ENCODE assay signal across 8 cellular contexts in the genomic region with DNA sequence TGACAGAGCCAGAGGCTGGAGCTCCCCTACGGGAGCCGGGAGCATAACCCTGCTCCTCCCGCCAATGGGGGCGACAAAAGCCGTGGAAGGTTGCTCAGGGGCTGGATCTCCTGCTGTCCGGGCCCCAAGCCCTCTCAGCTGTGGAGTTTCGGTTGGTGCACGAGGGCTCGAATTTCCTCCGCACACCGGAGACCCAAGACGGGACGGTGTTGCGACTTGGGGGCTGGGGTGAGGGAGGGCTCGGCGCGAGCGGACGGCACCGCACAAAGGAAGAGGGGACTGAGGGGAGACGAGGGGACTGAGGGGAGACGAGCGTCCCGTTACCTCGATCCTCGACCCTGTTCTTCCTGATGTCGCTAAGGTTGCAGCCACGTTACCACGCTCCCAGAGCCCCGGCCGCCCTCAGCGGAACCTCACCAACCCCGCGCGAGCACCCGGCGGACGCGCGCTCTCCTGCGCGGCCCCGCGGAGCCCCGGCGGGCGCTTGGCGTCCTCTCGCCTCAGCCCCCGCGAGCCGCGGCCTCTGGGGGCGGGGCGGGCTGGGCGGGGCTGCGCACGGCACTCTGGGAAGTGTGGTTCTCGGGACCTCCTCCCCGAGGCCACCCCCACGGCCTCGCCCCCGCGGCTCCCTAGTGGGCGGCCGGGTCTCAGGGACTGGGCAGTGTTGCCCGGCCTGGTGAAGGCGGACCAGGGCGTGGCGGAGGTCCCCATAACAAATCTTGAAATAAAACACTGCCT. TPM values are rescaled to one million over a fixed set of nuclear protein-coding genes. Genes with fewer than 3 reads are reported as not detected.
DNase-seq lines count a peak whose midpoint lies in the region; ATAC-seq and TF ChIP-seq lines count a peak whose summit lies in the region.

A gene (minus strand): TSS at position 525 of the 738 bp plus-strand sequence. CDS start 25,079 bp downstream, outside the sequence.

- POLR2A ChIA-PET in A673 (lab: Charles Lee; ENCODE audit: low non-redundant PET), result no interaction called here

- peak within 1 kb of the TSS; percentile 92 for H3K27ac ChIP-seq in A673 (ENCODE audit: low read depth, low read length, poor library complexity, severe bottlenecking)
- peak within 1 kb of the TSS; percentile 66 for H3K27ac ChIP-seq in mammary epithelial cell (ENCODE audit: insufficient read depth, low read depth, low read length)
- peak within 1 kb of the TSS; percentile 92 to 98 (median 97) for H3K27ac ChIP-seq in spleen

- no peak for TF ChIP-seq CTCF in A673 (conservative IDR thresholded peaks at IDR 0.05; ENCODE audit: low read depth, low read length)
- TF ChIP-seq CTCF in WI38 (IDR thresholded peaks at IDR 0.05; ENCODE audit: low read depth, low read length), result no peak
- TF ChIP-seq CTCF in mammary epithelial cell (conservative IDR thresholded peaks at IDR 0.05 in 1 of 2, IDR thresholded peaks at IDR 0.05 in 1 of 2; ENCODE audit: extremely low read depth in 1 of 2, insufficient read depth in 1 of 2, low read depth in 1 of 2, low read length in 2 of 2), result peak in 1 of 2 donors; percentile 11
- peak in 2 of 11 experiments; percentile 4 to 30 for TF ChIP-seq CTCF in spleen (IDR thresholded peaks at IDR 0.05 in 8 of 11, conservative IDR thresholded peaks at IDR 0.05 in 3 of 11)

- no peaks in the 10 kb centered on the region for H3K27me3 ChIP-seq in A673 (replicated peaks; ENCODE audit: insufficient read depth, low read depth, low read length, poor library complexity)
- H3K27me3 ChIP-seq in mammary epithelial cell (ENCODE audit: insufficient read depth, low read length), result no peaks in the 10 kb centered on the region
- no peaks in the 10 kb centered on the region for H3K27me3 ChIP-seq in spleen (replicated peaks in 1 of 7)

- H3K79me2 ChIP-seq in mammary epithelial cell (ENCODE audit: insufficient read depth, low read length), result peaks cover 32% of the 10 kb centered on the region

- no peaks in the 10 kb centered on the region for H3K4me1 ChIP-seq in A673 (ENCODE audit: insufficient read depth, low read length, poor library complexity, severe bottlenecking)
- peaks cover 5% of the 10 kb centered on the region for H3K4me1 ChIP-seq in mammary epithelial cell (ENCODE audit: insufficient read depth, low read length)
- H3K4me1 ChIP-seq in spleen, result peaks cover 7 to 50% (median 23%) of the 10 kb centered on the region in 6 donors

- peak; percentile 84 for DNase-seq in A673 (ENCODE audit: low spot score)
- peak; percentile 15 for DNase-seq in NCI-H2107 treated with DMSO at 0.1 percent for 48 hours (lab: John Stamatoyannopoulos, UW; ENCODE audit: unreplicated experiment)
- peak; percentile 87 for DNase-seq in mammary epithelial cell
- peak; percentile 97 for DNase-seq in iPS-NIHi7 (ENCODE audit: extremely low spot score)
- peak; percentile 97 for DNase-seq in spleen

- BruUV-seq in A673 (replicated peaks; lab: Mats Ljungman, UMichigan) (no TSS peak), mammary epithelial cell (replicated peaks; lab: Mats Ljungman, UMichigan) (TSS peak; percentile 24)

- H2AFZ ChIP-seq in mammary epithelial cell (ENCODE audit: low read depth, low read length), result peak within 1 kb of the TSS; percentile 100

- dilution Hi-C loops in mammary epithelial cell (cut with HindIII; ENCODE audit: low sequenced_read_pairs), result no loop called here

- ATAC-seq in GM18520 (IDR thresholded peaks at IDR 0.05; ENCODE audit: unreplicated experiment), result peak; percentile 92
- ATAC-seq in HG03060 (IDR thresholded peaks at IDR 0.05; ENCODE audit: low read depth, unreplicated experiment), result peak; percentile 60

- CTCF ChIA-PET in A673 (lab: Charles Lee), result no interaction called here
- CTCF ChIA-PET in mammary epithelial cell (lab: Charles Lee; ENCODE audit: low non-redundant PET), result interaction anchor here (0.6 kb wide), 1 partner anchor 715 kb away, joined by 7 read pairs; no protein-coding TSS in a partner anchor

- H3K9me3 ChIP-seq in A673 (ENCODE audit: low read depth, low read length, poor library complexity, severe bottlenecking) (no peaks in the 10 kb centered on the region), mammary epithelial cell (replicated peaks; ENCODE audit: insufficient read depth, low read length) (no peaks in the 10 kb centered on the region), spleen (no peaks in the 10 kb centered on the region)

- WGBS in mammary epithelial cell (ENCODE audit: low coverage, missing lambda C conversion rate), result 0% methylated on average over 4 of the region's 70 CpGs
- WGBS in spleen, 5 donors, result 0 to 1% (median 0%) methylated on average over 14 to 70 of the region's 70 CpGs

- H3K4me2 ChIP-seq in mammary epithelial cell (ENCODE audit: insufficient read depth, low read depth, low read length), result peak within 1 kb of the TSS; percentile 89

- peak in 2 of 3 donors; percentile 12 to 51 for TF ChIP-seq POLR2A in spleen (IDR thresholded peaks at IDR 0.05)

- H3K4me3 ChIP-seq in A673 (ENCODE audit: low read depth, low read length, poor library complexity, severe bottlenecking) (peak within 1 kb of the TSS; percentile 90), WI38 (ENCODE audit: low read depth, low read length) (peak within 1 kb of the TSS; percentile 97), mammary epithelial cell (replicated peaks in 1 of 3; ENCODE audit: insufficient read depth in 1 of 3, low read depth in 2 of 3, low read length in 3 of 3) (peak within 1 kb of the TSS; percentile 54 to 100 (median 98)), spleen (peak within 1 kb of the TSS; percentile 72 to 95 (median 92))

- intact Hi-C loops in A673 (cut with micrococcal nuclease; ENCODE audit: unreplicated experiment), result loop anchor here (5.0 kb wide), 1 partner anchor 68 kb away; no protein-coding TSS in a partner anchor
- intact Hi-C loops in mammary epithelial cell (cut with micrococcal nuclease), result loop anchor here (1.0 to 5.0 kb wide), 3 partner anchors 15 to 298 kb away; no protein-coding TSS in a partner anchor
- intact Hi-C loops in spleen (cut with DNase I; ENCODE audit: low total_unique reads), result loop anchor here (10.0 kb wide), 1 partner anchor 295 kb away; no protein-coding TSS in a partner anchor

- no peaks in the 10 kb centered on the region for H3K36me3 ChIP-seq in A673 (ENCODE audit: insufficient read depth, low read length, poor library complexity, severe bottlenecking)
- H3K36me3 ChIP-seq in mammary epithelial cell (ENCODE audit: insufficient read depth, low read length), result no peaks in the 10 kb centered on the region
- H3K36me3 ChIP-seq in spleen, result no peaks in the 10 kb centered on the region

- peak within 1 kb of the TSS; percentile 91 for H3K9ac ChIP-seq in mammary epithelial cell (ENCODE audit: insufficient read depth, low read length)

- H4K20me1 ChIP-seq in mammary epithelial cell (ENCODE audit: insufficient read depth, low read length), result no peaks in the 10 kb centered on the region

- in situ Hi-C loops in mammary epithelial cell (cut with MboI; ENCODE audit: low sequenced_read_pairs in 2 of 2), result no loop called here

RNA-seq across cellular contexts. Expression of the gene that starts here (rescaled TPM):
- total RNA-seq in A673 (2021) (14.8 and 15.4 TPM in 2 replicates), mammary epithelial cell (10 to 100 TPM in 1 of 2 donors, 1 to 10 TPM in 1; 6.5 to 10.8 TPM), spleen (10 to 100 TPM; 12.3 to 17.6 (median 15.9) TPM)
- polyA plus RNA-seq in mammary epithelial cell (3.5 TPM), spleen (1 to 10 TPM; 2.6 to 4.4 (median 2.7) TPM)
- polyA minus RNA-seq in mammary epithelial cell, result 8.6 TPM

Comparison
In these comparisons a context has a peak if more than half of its experiments do, and no peak if none do; other contexts are left out.
1. Peak in every context shown above with its lines: DNase-seq, ATAC-seq, H3K4me3 ChIP-seq and H3K27ac ChIP-seq.
2. DNase-seq: peak in every context shown above with its lines; median percentile 97 in iPS-NIHi7; 97 in spleen; 87 in mammary epithelial cell; 84 in A673; 15 in NCI-H2107 treated with DMSO at 0.1 percent for 48 hours.